Comparison of ENCODE assay signal across 12 cellular contexts in the genomic region with DNA sequence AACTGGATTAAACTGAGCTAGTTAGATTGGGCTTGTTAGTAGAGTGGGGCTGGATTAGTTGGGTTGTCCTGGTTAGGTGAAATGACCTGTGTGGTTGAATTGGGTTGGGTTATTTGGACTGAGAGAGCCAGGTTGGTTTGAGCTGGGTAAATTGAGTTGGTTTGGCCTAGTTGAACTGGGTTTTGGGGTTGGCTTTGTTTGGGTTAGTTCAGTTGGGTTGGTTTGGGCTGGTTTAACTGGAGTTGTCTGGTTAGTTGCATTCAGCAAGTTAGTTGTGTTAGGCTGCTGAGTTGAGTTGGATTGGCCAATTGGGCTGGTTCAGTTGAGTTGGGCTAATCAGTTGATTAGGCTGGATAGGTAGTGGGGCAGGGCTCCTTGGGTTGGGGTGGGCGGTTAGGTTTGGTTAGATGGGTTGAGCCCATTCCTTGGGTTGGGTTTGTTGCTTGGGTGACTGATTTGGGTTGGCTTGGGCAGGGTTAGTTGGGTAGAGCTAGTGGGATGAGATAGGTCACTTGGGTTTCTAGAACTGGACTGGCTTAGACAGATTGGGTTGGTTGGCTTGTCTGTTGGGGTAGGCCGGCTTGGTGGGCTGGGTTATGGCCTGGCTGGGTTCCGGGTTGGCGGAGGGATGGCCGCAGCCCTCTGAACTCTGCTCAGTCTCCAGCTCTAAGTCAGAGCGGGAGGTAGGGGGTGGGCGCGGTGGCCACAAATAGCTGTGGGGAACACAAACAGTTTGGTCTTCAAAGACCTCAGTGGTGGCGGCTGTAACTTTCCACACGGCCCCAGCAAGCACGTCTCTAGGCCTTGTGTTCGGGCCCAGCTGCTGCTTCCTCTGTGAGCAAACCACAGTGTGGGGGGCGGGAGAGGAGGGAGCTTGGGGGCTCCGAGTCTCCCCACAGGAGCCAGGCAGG.
DNase-seq lines count a peak whose midpoint lies in the region; ATAC-seq, FAIRE-seq and TF ChIP-seq lines count a peak whose summit lies in the region.
"Had no signal": no experiment of that assay in that cellular context is flagged by ENCODE, and none has a peak within 500 bp of the region (broad histone marks: within the 10 kb centered on the region; RNA-seq: fewer than 3 reads in every experiment).

No MANE protein-coding gene starts in this region.

- H3K4me3 Mint-ChIP-seq in activated CD8-positive, alpha-beta memory T cell treated with anti-CD3 and anti-CD28 coated beads, Interleukin-2, amount 10 ng/mL, durations not matched to agents 7 days and 5 days: peak overlapping the region; percentile 28
- peak overlapping the region; percentile 72 for H3K4me3 Mint-ChIP-seq in stimulated activated naive CD8-positive, alpha-beta T cell treated with anti-CD3 and anti-CD28 coated beads, Interleukin-15, Interleukin-2, amounts not matched to agents 100 ng/mL and 50 ng/mL, for 24 hours

- H3K27me3 Mint-ChIP-seq in activated CD8-positive, alpha-beta memory T cell treated with anti-CD3 and anti-CD28 coated beads, Interleukin-2, amount 10 ng/mL, durations not matched to agents 7 days and 5 days: no peaks in the 10 kb centered on the region
- no peaks in the 10 kb centered on the region for H3K27me3 Mint-ChIP-seq in stimulated activated naive CD8-positive, alpha-beta T cell treated with anti-CD3 and anti-CD28 coated beads, Interleukin-15, Interleukin-2, amounts not matched to agents 100 ng/mL and 50 ng/mL, for 24 hours

- H3K4me3 ChIP-seq in kidney (ENCODE audit: low read length in 2 of 2) (no peak overlapping the region), upper lobe of right lung (no peak overlapping the region)
- H3K4me3 ChIP-seq: heart left ventricle had no signal

- TF ChIP-seq CTCF in kidney (IDR thresholded peaks at IDR 0.05; ENCODE audit: borderline replicate concordance, extremely low read depth, insufficient read depth) (no peak), upper lobe of right lung (IDR thresholded peaks at IDR 0.05) (no peak)

- peak overlapping the region; percentile 96 for H3K27ac Mint-ChIP-seq in activated CD8-positive, alpha-beta memory T cell treated with anti-CD3 and anti-CD28 coated beads, Interleukin-2, amount 10 ng/mL, durations not matched to agents 7 days and 5 days
- H3K27ac Mint-ChIP-seq in stimulated activated naive CD8-positive, alpha-beta T cell treated with anti-CD3 and anti-CD28 coated beads, Interleukin-15, Interleukin-2, amounts not matched to agents 100 ng/mL and 50 ng/mL, for 24 hours: peak overlapping the region; percentile 98

- intact Hi-C loops in left ventricle myocardium superior (cut with micrococcal nuclease): no loop called here
- intact Hi-C loops in Right ventricle myocardium inferior (cut with DNase I): no loop called here
- intact Hi-C loops in kidney (cut with DNase I): no loop called here
- intact Hi-C loops in upper lobe of right lung (cut with DNase I): no loop called here

- CTCF ChIA-PET in activated CD8-positive, alpha-beta memory T cell treated with anti-CD3 and anti-CD28 coated beads, Interleukin-2, amount 10 ng/mL, durations not matched to agents 7 days and 5 days (lab: Charles Lee): interaction anchor here (0.9 to 10.7 kb wide), 14 partner anchors 10 to 67 kb away, joined by 3 to 108 read pairs (median 10); a partner anchor contains a TSS

- no peak overlapping the region for H3K27ac ChIP-seq in kidney (ENCODE audit: low read depth in 2 of 2, low read length in 2 of 2)
- H3K27ac ChIP-seq in upper lobe of right lung: no peak overlapping the region
- H3K27ac ChIP-seq: heart left ventricle had no signal

- ATAC-seq in left ventricle myocardium superior (no peak), Right ventricle myocardium inferior (no peak), upper lobe of right lung (no peak)
- peak; percentile 68 for ATAC-seq in activated CD8-positive, alpha-beta memory T cell treated with anti-CD3 and anti-CD28 coated beads, Interleukin-2, amount 10 ng/mL, durations not matched to agents 7 days and 5 days
- ATAC-seq: heart left ventricle had no signal

- H3K9me3 Mint-ChIP-seq in activated CD8-positive, alpha-beta memory T cell treated with anti-CD3 and anti-CD28 coated beads, Interleukin-2, amount 10 ng/mL, durations not matched to agents 7 days and 5 days (ENCODE audit: low read depth): no peaks in the 10 kb centered on the region
- no peaks in the 10 kb centered on the region for H3K9me3 Mint-ChIP-seq in stimulated activated naive CD8-positive, alpha-beta T cell treated with anti-CD3 and anti-CD28 coated beads, Interleukin-15, Interleukin-2, amounts not matched to agents 100 ng/mL and 50 ng/mL, for 24 hours

- no peaks in the 10 kb centered on the region for H3K9me3 ChIP-seq in kidney (ENCODE audit: control insufficient read depth in 1 of 2, low read length in 2 of 2)
- H3K9me3 ChIP-seq in upper lobe of right lung: no peaks in the 10 kb centered on the region

- H3K36me3 ChIP-seq in kidney (ENCODE audit: control insufficient read depth in 1 of 2, insufficient read depth in 2 of 2, low read length in 2 of 2) (no peaks in the 10 kb centered on the region), upper lobe of right lung (no peaks in the 10 kb centered on the region)
- H3K36me3 ChIP-seq: heart left ventricle had no signal

- H3K27me3 ChIP-seq in upper lobe of right lung: no peaks in the 10 kb centered on the region

- DNase-seq in left ventricle myocardium superior: peak; percentile 23
- no peak for DNase-seq in Right ventricle myocardium inferior (ENCODE audit: missing footprints)
- DNase-seq in activated CD8-positive, alpha-beta memory T cell treated with anti-CD3 and anti-CD28 coated beads, Interleukin-2, amount 10 ng/mL, durations not matched to agents 7 days and 5 days: peak; percentile 96
- DNase-seq in kidney: peak; percentile 70
- DNase-seq in NCI-H1092 (lab: John Stamatoyannopoulos, UW): no peak
- DNase-seq in HuH-7.5 (ENCODE audit: low spot score): no peak
- no peak for DNase-seq in upper lobe of right lung
- DNase-seq: effector memory CD4-positive, alpha-beta T cell; mesendoderm; retina had no signal

- H3K4me1 ChIP-seq in kidney (ENCODE audit: control insufficient read depth in 1 of 2, insufficient read depth in 1 of 2, low read depth in 1 of 2, low read length in 2 of 2): no peaks in the 10 kb centered on the region
- no peaks in the 10 kb centered on the region for H3K4me1 ChIP-seq in upper lobe of right lung

- H3K36me3 Mint-ChIP-seq in activated CD8-positive, alpha-beta memory T cell treated with anti-CD3 and anti-CD28 coated beads, Interleukin-2, amount 10 ng/mL, durations not matched to agents 7 days and 5 days: peaks cover 12% of the 10 kb centered on the region
- peaks cover 15% of the 10 kb centered on the region for H3K36me3 Mint-ChIP-seq in stimulated activated naive CD8-positive, alpha-beta T cell treated with anti-CD3 and anti-CD28 coated beads, Interleukin-15, Interleukin-2, amounts not matched to agents 100 ng/mL and 50 ng/mL, for 24 hours (ENCODE audit: low read depth)

- H3K9ac ChIP-seq in kidney (ENCODE audit: low read length in 2 of 2): no peak overlapping the region

- H3K4me1 Mint-ChIP-seq in activated CD8-positive, alpha-beta memory T cell treated with anti-CD3 and anti-CD28 coated beads, Interleukin-2, amount 10 ng/mL, durations not matched to agents 7 days and 5 days: peaks cover 92% of the 10 kb centered on the region
- peaks cover 94% of the 10 kb centered on the region for H3K4me1 Mint-ChIP-seq in stimulated activated naive CD8-positive, alpha-beta T cell treated with anti-CD3 and anti-CD28 coated beads, Interleukin-15, Interleukin-2, amounts not matched to agents 100 ng/mL and 50 ng/mL, for 24 hours (ENCODE audit: low read depth)

- FAIRE-seq in kidney (lab: Jason Lieb, UNC): no peak

Comparison
In these comparisons a context has a peak if more than half of its experiments do, and no peak if none do; other contexts are left out.
1. DNase-seq: peak in left ventricle myocardium superior (single experiment), activated CD8-positive, alpha-beta memory T cell treated with anti-CD3 and anti-CD28 coated beads, Interleukin-2, amount 10 ng/mL, durations not matched to agents 7 days and 5 days (single experiment) and kidney (single experiment); none in Right ventricle myocardium inferior (single experiment), NCI-H1092 (single experiment), HuH-7.5 (single experiment) and upper lobe of right lung (single experiment).